In genomic region chr13:113947321-113948033, GRCh38 we compare ENCODE assay signal across 8 cellular contexts. TPM values are rescaled to one million over a fixed set of nuclear protein-coding genes. Genes with fewer than 3 reads are reported as not detected.
DNase-seq lines count a peak whose midpoint lies in the region; ATAC-seq and TF ChIP-seq lines count a peak whose summit lies in the region.

No MANE protein-coding gene starts in this region.

- DNase-seq in AG08396 (ENCODE audit: low spot score) = peak; percentile 82
- peak; percentile 46 for DNase-seq in HFFc6
- DNase-seq in coronary artery (ENCODE audit: low spot score) = no peak
- no peak for DNase-seq in memory B cell (ENCODE audit: low spot score in 2 of 2)
- DNase-seq in T-helper 17 cell = no peak
- DNase-seq in activated CD8-positive, alpha-beta T cell treated with anti-CD3 and anti-CD28 coated beads, Interleukin-2, amount 10 ng/mL, durations not matched to agents 7 days and 5 days = no peak
- no peak for DNase-seq in activated T-cell treated with anti-CD3 and anti-CD28 coated beads, Interleukin-2, amount 50 U/mL, for 24 hours

- no peaks in the 10 kb centered on the region for H3K9me3 Mint-ChIP-seq in HFFc6
- no peaks in the 10 kb centered on the region for H3K9me3 Mint-ChIP-seq in memory B cell
- no peaks in the 10 kb centered on the region for H3K9me3 Mint-ChIP-seq in activated CD8-positive, alpha-beta T cell treated with anti-CD3 and anti-CD28 coated beads, Interleukin-2, amount 10 ng/mL, durations not matched to agents 7 days and 5 days (ENCODE audit: insufficient read depth)
- no peaks in the 10 kb centered on the region for H3K9me3 Mint-ChIP-seq in activated T-cell treated with anti-CD3 and anti-CD28 coated beads, Interleukin-2, amount 50 U/mL, for 24 hours

- peaks cover 27% of the 10 kb centered on the region for H3K4me1 Mint-ChIP-seq in HFFc6 (ENCODE audit: low read depth)
- peaks cover 12% of the 10 kb centered on the region for H3K4me1 Mint-ChIP-seq in memory B cell
- H3K4me1 Mint-ChIP-seq in T-helper 17 cell = peaks cover 3% of the 10 kb centered on the region
- H3K4me1 Mint-ChIP-seq in activated CD8-positive, alpha-beta T cell treated with anti-CD3 and anti-CD28 coated beads, Interleukin-2, amount 10 ng/mL, durations not matched to agents 7 days and 5 days (ENCODE audit: low read depth) = peaks cover 4% of the 10 kb centered on the region
- peaks cover 6% of the 10 kb centered on the region for H3K4me1 Mint-ChIP-seq in activated T-cell treated with anti-CD3 and anti-CD28 coated beads, Interleukin-2, amount 50 U/mL, for 24 hours (ENCODE audit: low read depth)

- POLR2A ChIA-PET in activated CD8-positive, alpha-beta T cell treated with anti-CD3 and anti-CD28 coated beads, Interleukin-2, amount 10 ng/mL, durations not matched to agents 7 days and 5 days (lab: Charles Lee) = no interaction called here

- TF ChIP-seq CTCF in HFFc6 (IDR thresholded peaks at IDR 0.05) (peak; percentile 78), coronary artery (IDR thresholded peaks at IDR 0.05) (peak; percentile 65)

- H3K4me3 Mint-ChIP-seq in HFFc6 (no peak overlapping the region), memory B cell (no peak overlapping the region), T-helper 17 cell (no peak overlapping the region)
- H3K4me3 Mint-ChIP-seq in activated CD8-positive, alpha-beta T cell treated with anti-CD3 and anti-CD28 coated beads, Interleukin-2, amount 10 ng/mL, durations not matched to agents 7 days and 5 days = no peak overlapping the region
- no peak overlapping the region for H3K4me3 Mint-ChIP-seq in activated T-cell treated with anti-CD3 and anti-CD28 coated beads, Interleukin-2, amount 50 U/mL, for 24 hours

- no peaks in the 10 kb centered on the region for H3K9me3 ChIP-seq in T-helper 17 cell (ENCODE audit: control insufficient read depth, low read length, poor library complexity, severe bottlenecking)

- H3K27me3 Mint-ChIP-seq in HFFc6 (ENCODE audit: insufficient read depth) = peaks cover 18% of the 10 kb centered on the region
- H3K27me3 Mint-ChIP-seq in memory B cell = no peaks in the 10 kb centered on the region
- no peaks in the 10 kb centered on the region for H3K27me3 Mint-ChIP-seq in T-helper 17 cell
- no peaks in the 10 kb centered on the region for H3K27me3 Mint-ChIP-seq in activated CD8-positive, alpha-beta T cell treated with anti-CD3 and anti-CD28 coated beads, Interleukin-2, amount 10 ng/mL, durations not matched to agents 7 days and 5 days (ENCODE audit: low read depth)
- no peaks in the 10 kb centered on the region for H3K27me3 Mint-ChIP-seq in activated T-cell treated with anti-CD3 and anti-CD28 coated beads, Interleukin-2, amount 50 U/mL, for 24 hours

- CTCF ChIA-PET in activated CD8-positive, alpha-beta T cell treated with anti-CD3 and anti-CD28 coated beads, Interleukin-2, amount 10 ng/mL, durations not matched to agents 7 days and 5 days (lab: Charles Lee) = interaction anchor here (0.9 kb wide), 1 partner anchor 14 kb away, joined by 3 read pairs; no protein-coding TSS in a partner anchor

- H3K4me3 ChIP-seq in coronary artery = no peak overlapping the region

- peak overlapping the region; percentile 85 for H3K27ac Mint-ChIP-seq in HFFc6
- H3K27ac Mint-ChIP-seq in memory B cell = peak overlapping the region; percentile 18
- no peak overlapping the region for H3K27ac Mint-ChIP-seq in T-helper 17 cell
- H3K27ac Mint-ChIP-seq in activated CD8-positive, alpha-beta T cell treated with anti-CD3 and anti-CD28 coated beads, Interleukin-2, amount 10 ng/mL, durations not matched to agents 7 days and 5 days = no peak overlapping the region
- no peak overlapping the region for H3K27ac Mint-ChIP-seq in activated T-cell treated with anti-CD3 and anti-CD28 coated beads, Interleukin-2, amount 50 U/mL, for 24 hours

- no peak overlapping the region for H3K27ac ChIP-seq in coronary artery

- H3K36me3 Mint-ChIP-seq in HFFc6 (ENCODE audit: low read depth) = peaks cover 9% of the 10 kb centered on the region
- no peaks in the 10 kb centered on the region for H3K36me3 Mint-ChIP-seq in memory B cell
- H3K36me3 Mint-ChIP-seq in T-helper 17 cell (ENCODE audit: low read depth) = peaks cover 2% of the 10 kb centered on the region
- H3K36me3 Mint-ChIP-seq in activated CD8-positive, alpha-beta T cell treated with anti-CD3 and anti-CD28 coated beads, Interleukin-2, amount 10 ng/mL, durations not matched to agents 7 days and 5 days (ENCODE audit: low read depth) = no peaks in the 10 kb centered on the region
- H3K36me3 Mint-ChIP-seq in activated T-cell treated with anti-CD3 and anti-CD28 coated beads, Interleukin-2, amount 50 U/mL, for 24 hours (ENCODE audit: low read depth) = no peaks in the 10 kb centered on the region

- ATAC-seq in memory B cell (ENCODE audit: low read depth) (no peak), T-helper 17 cell (no peak), GM21619 (IDR thresholded peaks at IDR 0.05; ENCODE audit: unreplicated experiment) (no peak)
- ATAC-seq in activated CD8-positive, alpha-beta T cell treated with anti-CD3 and anti-CD28 coated beads, Interleukin-2, amount 10 ng/mL, durations not matched to agents 7 days and 5 days = no peak

RNA-seq across cellular contexts. Expression of gene C13orf46, which starts 26.4 kb away (rescaled TPM):
- 1 to 10 TPM; 1.4 to 2.5 (median 2.0) TPM for total RNA-seq in HFFc6 (2021; fragmentation: NEBNext Ultra II Directional; extraction: Animal tissue kit (Norgen Biotek cat#: 25700))
- total RNA-seq in T-helper 17 cell = 10 to 100 TPM; 18.6 to 22.6 TPM
- total RNA-seq in activated CD8-positive, alpha-beta T cell treated with anti-CD3 and anti-CD28 coated beads, Interleukin-2, amount 10 ng/mL, durations not matched to agents 7 days and 5 days = 1 to 10 TPM; 2.2 to 3.1 TPM

Comparison
In these comparisons a context has a peak if more than half of its experiments do, and no peak if none do; other contexts are left out.
1. DNase-seq: peak in AG08396 (single experiment) and HFFc6 (single experiment); none in coronary artery (single experiment), memory B cell (0 of 2), T-helper 17 cell (0 of 3), activated CD8-positive, alpha-beta T cell treated with anti-CD3 and anti-CD28 coated beads, Interleukin-2, amount 10 ng/mL, durations not matched to agents 7 days and 5 days (single experiment) and activated T-cell treated with anti-CD3 and anti-CD28 coated beads, Interleukin-2, amount 50 U/mL, for 24 hours (single experiment).
2. H3K27ac Mint-ChIP-seq: peak in HFFc6 (single experiment) and memory B cell (single experiment); none in T-helper 17 cell (single experiment), activated CD8-positive, alpha-beta T cell treated with anti-CD3 and anti-CD28 coated beads, Interleukin-2, amount 10 ng/mL, durations not matched to agents 7 days and 5 days (single experiment) and activated T-cell treated with anti-CD3 and anti-CD28 coated beads, Interleukin-2, amount 50 U/mL, for 24 hours (single experiment).
3. RNA of gene C13orf46, which starts 26.4 kb away (total RNA-seq): 18.6 to 22.6 TPM in T-helper 17 cell; 2.2 to 3.1 TPM in activated CD8-positive, alpha-beta T cell treated with anti-CD3 and anti-CD28 coated beads, Interleukin-2, amount 10 ng/mL, durations not matched to agents 7 days and 5 days and 1.4 to 2.5 TPM in HFFc6; every median in the first group is over 4 times any median in the second.